Comparison of ENCODE assay signal across 1 cellular context in the genomic region with DNA sequence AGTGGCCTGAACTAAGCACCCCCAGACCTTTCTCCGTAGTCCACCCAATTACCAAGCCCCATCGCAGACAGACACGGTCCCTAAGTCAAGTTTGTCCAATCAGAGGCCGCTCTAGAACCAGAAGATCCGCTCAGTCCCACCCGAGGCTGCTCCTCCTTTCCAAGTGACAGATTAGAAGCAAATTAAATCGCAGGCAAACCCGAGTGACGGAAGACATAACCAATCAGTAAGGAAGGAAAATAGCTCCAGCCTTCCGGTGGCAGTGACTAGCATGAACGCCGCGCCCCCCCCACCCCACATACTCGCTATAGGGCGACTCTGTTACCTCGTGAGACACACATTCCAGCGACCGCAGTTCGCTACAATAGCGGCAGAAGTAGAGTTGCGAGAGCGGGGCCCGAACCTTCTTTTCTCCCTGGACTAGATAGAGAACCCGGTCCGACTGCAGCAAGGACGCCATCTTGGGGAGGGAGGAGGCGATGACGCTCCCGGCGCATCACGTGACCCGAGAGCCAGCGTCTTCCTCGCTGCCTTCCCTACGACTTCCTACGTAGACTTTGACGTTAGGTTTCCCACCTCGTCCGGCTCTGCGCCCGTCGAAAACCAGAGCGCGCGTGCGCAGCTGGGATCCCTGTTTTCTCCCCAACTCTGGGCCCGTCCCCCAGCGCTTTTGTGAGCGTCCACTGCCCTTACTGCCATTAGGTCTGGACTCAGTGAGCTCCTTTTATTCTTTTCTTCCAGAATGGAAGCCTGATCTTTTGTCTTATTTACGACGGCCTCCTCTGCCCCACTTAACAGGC.
A peak's percentile ranks its signal among the peaks of the same experiment; 100 is the strongest.
TF ChIP-seq lines count a peak whose summit lies in the region.

A gene (minus strand): TSS at position 484 of the 800 bp plus-strand sequence. CDS start 24 bp downstream, at position 460.

TF ChIP-seq in GM12878, 131 proteins besides CTCF, POLR2A, EP300 and RAD21 (continued from another document and continues in another):
- TF ChIP-seq, protein P1, sequence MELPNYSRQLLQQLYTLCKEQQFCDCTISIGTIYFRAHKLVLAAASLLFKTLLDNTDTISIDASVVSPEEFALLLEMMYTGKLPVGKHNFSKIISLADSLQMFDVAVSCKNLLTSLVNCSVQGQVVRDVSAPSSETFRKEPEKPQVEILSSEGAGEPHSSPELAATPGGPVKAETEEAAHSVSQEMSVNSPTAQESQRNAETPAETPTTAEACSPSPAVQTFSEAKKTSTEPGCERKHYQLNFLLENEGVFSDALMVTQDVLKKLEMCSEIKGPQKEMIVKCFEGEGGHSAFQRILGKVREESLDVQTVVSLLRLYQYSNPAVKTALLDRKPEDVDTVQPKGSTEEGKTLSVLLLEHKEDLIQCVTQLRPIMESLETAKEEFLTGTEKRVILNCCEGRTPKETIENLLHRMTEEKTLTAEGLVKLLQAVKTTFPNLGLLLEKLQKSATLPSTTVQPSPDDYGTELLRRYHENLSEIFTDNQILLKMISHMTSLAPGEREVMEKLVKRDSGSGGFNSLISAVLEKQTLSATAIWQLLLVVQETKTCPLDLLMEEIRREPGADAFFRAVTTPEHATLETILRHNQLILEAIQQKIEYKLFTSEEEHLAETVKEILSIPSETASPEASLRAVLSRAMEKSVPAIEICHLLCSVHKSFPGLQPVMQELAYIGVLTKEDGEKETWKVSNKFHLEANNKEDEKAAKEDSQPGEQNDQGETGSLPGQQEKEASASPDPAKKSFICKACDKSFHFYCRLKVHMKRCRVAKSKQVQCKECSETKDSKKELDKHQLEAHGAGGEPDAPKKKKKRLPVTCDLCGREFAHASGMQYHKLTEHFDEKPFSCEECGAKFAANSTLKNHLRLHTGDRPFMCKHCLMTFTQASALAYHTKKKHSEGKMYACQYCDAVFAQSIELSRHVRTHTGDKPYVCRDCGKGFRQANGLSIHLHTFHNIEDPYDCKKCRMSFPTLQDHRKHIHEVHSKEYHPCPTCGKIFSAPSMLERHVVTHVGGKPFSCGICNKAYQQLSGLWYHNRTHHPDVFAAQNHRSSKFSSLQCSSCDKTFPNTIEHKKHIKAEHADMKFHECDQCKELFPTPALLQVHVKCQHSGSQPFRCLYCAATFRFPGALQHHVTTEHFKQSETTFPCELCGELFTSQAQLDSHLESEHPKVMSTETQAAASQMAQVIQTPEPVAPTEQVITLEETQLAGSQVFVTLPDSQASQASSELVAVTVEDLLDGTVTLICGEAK (IDR thresholded peaks at IDR 0.05; ENCODE audit: borderline replicate concordance) = peak; percentile 89; the same call in 1 of the 2 replicates
- peak; percentile 71 for TF ChIP-seq RELA (IDR thresholded peaks at IDR 0.05; ENCODE audit: borderline replicate concordance, partially characterized antibody)
- TF ChIP-seq, protein P2, sequence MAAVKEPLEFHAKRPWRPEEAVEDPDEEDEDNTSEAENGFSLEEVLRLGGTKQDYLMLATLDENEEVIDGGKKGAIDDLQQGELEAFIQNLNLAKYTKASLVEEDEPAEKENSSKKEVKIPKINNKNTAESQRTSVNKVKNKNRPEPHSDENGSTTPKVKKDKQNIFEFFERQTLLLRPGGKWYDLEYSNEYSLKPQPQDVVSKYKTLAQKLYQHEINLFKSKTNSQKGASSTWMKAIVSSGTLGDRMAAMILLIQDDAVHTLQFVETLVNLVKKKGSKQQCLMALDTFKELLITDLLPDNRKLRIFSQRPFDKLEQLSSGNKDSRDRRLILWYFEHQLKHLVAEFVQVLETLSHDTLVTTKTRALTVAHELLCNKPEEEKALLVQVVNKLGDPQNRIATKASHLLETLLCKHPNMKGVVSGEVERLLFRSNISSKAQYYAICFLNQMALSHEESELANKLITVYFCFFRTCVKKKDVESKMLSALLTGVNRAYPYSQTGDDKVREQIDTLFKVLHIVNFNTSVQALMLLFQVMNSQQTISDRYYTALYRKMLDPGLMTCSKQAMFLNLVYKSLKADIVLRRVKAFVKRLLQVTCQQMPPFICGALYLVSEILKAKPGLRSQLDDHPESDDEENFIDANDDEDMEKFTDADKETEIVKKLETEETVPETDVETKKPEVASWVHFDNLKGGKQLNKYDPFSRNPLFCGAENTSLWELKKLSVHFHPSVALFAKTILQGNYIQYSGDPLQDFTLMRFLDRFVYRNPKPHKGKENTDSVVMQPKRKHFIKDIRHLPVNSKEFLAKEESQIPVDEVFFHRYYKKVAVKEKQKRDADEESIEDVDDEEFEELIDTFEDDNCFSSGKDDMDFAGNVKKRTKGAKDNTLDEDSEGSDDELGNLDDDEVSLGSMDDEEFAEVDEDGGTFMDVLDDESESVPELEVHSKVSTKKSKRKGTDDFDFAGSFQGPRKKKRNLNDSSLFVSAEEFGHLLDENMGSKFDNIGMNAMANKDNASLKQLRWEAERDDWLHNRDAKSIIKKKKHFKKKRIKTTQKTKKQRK (IDR thresholded peaks at IDR 0.05; ENCODE audit: low read depth, low read length) = peak; percentile 95
- TF ChIP-seq NBN (IDR thresholded peaks at IDR 0.05) = peak; percentile 89
- peak; percentile 66 for TF ChIP-seq NRF1 (conservative IDR thresholded peaks at IDR 0.05; ENCODE audit: low read depth, low read length)
- TF ChIP-seq IKZF2 (IDR thresholded peaks at IDR 0.05) = peak; percentile 41 to 56; a peak in 3 of 4 replicates
- peak; percentile 29 for TF ChIP-seq SMAD1 (IDR thresholded peaks at IDR 0.05; ENCODE audit: low read depth, partially characterized antibody)
- TF ChIP-seq FOS (IDR thresholded peaks at IDR 0.05; ENCODE audit: borderline replicate concordance, extremely low read depth, insufficient read length) = peak; percentile 83
- TF ChIP-seq SUZ12 (IDR thresholded peaks at IDR 0.05; ENCODE audit: unreplicated experiment) = no peak
- no peak for TF ChIP-seq MYC (IDR thresholded peaks at IDR 0.05; ENCODE audit: insufficient read depth, insufficient read length, insufficient replicate concordance, low read length, severe bottlenecking)
- TF ChIP-seq SMAD5 (IDR thresholded peaks at IDR 0.05; ENCODE audit: low read depth) = peak; percentile 63; the same call in 1 of the 2 replicates
- TF ChIP-seq, protein P3, sequence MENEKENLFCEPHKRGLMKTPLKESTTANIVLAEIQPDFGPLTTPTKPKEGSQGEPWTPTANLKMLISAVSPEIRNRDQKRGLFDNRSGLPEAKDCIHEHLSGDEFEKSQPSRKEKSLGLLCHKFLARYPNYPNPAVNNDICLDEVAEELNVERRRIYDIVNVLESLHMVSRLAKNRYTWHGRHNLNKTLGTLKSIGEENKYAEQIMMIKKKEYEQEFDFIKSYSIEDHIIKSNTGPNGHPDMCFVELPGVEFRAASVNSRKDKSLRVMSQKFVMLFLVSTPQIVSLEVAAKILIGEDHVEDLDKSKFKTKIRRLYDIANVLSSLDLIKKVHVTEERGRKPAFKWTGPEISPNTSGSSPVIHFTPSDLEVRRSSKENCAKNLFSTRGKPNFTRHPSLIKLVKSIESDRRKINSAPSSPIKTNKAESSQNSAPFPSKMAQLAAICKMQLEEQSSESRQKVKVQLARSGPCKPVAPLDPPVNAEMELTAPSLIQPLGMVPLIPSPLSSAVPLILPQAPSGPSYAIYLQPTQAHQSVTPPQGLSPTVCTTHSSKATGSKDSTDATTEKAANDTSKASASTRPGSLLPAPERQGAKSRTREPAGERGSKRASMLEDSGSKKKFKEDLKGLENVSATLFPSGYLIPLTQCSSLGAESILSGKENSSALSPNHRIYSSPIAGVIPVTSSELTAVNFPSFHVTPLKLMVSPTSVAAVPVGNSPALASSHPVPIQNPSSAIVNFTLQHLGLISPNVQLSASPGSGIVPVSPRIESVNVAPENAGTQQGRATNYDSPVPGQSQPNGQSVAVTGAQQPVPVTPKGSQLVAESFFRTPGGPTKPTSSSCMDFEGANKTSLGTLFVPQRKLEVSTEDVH (IDR thresholded peaks at IDR 0.05; ENCODE audit: low read depth, partially characterized antibody) = peak; percentile 63
- TF ChIP-seq, protein P4, sequence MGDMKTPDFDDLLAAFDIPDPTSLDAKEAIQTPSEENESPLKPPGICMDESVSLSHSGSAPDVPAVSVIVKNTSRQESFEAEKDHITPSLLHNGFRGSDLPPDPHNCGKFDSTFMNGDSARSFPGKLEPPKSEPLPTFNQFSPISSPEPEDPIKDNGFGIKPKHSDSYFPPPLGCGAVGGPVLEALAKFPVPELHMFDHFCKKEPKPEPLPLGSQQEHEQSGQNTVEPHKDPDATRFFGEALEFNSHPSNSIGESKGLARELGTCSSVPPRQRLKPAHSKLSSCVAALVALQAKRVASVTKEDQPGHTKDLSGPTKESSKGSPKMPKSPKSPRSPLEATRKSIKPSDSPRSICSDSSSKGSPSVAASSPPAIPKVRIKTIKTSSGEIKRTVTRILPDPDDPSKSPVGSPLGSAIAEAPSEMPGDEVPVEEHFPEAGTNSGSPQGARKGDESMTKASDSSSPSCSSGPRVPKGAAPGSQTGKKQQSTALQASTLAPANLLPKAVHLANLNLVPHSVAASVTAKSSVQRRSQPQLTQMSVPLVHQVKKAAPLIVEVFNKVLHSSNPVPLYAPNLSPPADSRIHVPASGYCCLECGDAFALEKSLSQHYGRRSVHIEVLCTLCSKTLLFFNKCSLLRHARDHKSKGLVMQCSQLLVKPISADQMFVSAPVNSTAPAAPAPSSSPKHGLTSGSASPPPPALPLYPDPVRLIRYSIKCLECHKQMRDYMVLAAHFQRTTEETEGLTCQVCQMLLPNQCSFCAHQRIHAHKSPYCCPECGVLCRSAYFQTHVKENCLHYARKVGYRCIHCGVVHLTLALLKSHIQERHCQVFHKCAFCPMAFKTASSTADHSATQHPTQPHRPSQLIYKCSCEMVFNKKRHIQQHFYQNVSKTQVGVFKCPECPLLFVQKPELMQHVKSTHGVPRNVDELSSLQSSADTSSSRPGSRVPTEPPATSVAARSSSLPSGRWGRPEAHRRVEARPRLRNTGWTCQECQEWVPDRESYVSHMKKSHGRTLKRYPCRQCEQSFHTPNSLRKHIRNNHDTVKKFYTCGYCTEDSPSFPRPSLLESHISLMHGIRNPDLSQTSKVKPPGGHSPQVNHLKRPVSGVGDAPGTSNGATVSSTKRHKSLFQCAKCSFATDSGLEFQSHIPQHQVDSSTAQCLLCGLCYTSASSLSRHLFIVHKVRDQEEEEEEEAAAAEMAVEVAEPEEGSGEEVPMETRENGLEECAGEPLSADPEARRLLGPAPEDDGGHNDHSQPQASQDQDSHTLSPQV (IDR thresholded peaks at IDR 0.05) = no peak
- no peak for TF ChIP-seq JUND (IDR thresholded peaks at IDR 0.05; ENCODE audit: low read depth, low read length)
- TF ChIP-seq CBFB (IDR thresholded peaks at IDR 0.05; ENCODE audit: low read depth) = peak; percentile 41; the same call in 1 of the 2 replicates
- peak; percentile 57; the same call in 1 of the 2 replicates for TF ChIP-seq STAT1 (conservative IDR thresholded peaks at IDR 0.05)
- TF ChIP-seq KLF5 (IDR thresholded peaks at IDR 0.05; ENCODE audit: partially characterized antibody) = peak; percentile 84
- TF ChIP-seq ATF7 (IDR thresholded peaks at IDR 0.05; ENCODE audit: low read depth) = peak; percentile 80
- TF ChIP-seq, protein P5, sequence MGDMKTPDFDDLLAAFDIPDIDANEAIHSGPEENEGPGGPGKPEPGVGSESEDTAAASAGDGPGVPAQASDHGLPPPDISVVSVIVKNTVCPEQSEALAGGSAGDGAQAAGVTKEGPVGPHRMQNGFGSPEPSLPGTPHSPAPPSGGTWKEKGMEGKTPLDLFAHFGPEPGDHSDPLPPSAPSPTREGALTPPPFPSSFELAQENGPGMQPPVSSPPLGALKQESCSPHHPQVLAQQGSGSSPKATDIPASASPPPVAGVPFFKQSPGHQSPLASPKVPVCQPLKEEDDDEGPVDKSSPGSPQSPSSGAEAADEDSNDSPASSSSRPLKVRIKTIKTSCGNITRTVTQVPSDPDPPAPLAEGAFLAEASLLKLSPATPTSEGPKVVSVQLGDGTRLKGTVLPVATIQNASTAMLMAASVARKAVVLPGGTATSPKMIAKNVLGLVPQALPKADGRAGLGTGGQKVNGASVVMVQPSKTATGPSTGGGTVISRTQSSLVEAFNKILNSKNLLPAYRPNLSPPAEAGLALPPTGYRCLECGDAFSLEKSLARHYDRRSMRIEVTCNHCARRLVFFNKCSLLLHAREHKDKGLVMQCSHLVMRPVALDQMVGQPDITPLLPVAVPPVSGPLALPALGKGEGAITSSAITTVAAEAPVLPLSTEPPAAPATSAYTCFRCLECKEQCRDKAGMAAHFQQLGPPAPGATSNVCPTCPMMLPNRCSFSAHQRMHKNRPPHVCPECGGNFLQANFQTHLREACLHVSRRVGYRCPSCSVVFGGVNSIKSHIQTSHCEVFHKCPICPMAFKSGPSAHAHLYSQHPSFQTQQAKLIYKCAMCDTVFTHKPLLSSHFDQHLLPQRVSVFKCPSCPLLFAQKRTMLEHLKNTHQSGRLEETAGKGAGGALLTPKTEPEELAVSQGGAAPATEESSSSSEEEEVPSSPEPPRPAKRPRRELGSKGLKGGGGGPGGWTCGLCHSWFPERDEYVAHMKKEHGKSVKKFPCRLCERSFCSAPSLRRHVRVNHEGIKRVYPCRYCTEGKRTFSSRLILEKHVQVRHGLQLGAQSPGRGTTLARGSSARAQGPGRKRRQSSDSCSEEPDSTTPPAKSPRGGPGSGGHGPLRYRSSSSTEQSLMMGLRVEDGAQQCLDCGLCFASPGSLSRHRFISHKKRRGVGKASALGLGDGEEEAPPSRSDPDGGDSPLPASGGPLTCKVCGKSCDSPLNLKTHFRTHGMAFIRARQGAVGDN (IDR thresholded peaks at IDR 0.05) = peak; percentile 91
- peak; percentile 94 to 98 for TF ChIP-seq BHLHE40 (IDR thresholded peaks at IDR 0.05; ENCODE audit: borderline replicate concordance in 1 of 2, low read depth in 2 of 2, low read length in 1 of 2)
- TF ChIP-seq, protein P6, sequence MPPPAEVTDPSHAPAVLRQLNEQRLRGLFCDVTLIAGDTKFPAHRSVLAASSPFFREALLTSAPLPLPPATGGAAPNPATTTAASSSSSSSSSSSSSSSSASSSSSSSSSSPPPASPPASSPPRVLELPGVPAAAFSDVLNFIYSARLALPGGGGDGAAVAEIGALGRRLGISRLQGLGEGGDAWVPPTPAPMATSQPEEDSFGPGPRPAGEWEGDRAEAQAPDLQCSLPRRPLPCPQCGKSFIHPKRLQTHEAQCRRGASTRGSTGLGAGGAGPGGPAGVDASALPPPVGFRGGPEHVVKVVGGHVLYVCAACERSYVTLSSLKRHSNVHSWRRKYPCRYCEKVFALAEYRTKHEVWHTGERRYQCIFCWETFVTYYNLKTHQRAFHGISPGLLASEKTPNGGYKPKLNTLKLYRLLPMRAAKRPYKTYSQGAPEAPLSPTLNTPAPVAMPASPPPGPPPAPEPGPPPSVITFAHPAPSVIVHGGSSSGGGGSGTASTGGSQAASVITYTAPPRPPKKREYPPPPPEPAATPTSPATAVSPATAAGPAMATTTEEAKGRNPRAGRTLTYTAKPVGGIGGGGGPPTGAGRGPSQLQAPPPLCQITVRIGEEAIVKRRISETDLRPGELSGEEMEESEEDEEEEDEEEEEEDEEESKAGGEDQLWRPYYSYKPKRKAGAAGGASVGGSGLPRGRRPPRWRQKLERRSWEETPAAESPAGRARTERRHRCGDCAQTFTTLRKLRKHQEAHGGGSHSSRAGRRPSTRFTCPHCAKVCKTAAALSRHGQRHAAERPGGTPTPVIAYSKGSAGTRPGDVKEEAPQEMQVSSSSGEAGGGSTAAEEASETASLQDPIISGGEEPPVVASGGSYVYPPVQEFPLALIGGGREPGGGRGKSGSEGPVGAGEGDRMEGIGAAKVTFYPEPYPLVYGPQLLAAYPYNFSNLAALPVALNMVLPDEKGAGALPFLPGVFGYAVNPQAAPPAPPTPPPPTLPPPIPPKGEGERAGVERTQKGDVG (CRISPR knock-in tag; IDR thresholded peaks at IDR 0.05) = peak; percentile 92
